1 cellular context compared by ENCODE assay signal in the genomic region with DNA sequence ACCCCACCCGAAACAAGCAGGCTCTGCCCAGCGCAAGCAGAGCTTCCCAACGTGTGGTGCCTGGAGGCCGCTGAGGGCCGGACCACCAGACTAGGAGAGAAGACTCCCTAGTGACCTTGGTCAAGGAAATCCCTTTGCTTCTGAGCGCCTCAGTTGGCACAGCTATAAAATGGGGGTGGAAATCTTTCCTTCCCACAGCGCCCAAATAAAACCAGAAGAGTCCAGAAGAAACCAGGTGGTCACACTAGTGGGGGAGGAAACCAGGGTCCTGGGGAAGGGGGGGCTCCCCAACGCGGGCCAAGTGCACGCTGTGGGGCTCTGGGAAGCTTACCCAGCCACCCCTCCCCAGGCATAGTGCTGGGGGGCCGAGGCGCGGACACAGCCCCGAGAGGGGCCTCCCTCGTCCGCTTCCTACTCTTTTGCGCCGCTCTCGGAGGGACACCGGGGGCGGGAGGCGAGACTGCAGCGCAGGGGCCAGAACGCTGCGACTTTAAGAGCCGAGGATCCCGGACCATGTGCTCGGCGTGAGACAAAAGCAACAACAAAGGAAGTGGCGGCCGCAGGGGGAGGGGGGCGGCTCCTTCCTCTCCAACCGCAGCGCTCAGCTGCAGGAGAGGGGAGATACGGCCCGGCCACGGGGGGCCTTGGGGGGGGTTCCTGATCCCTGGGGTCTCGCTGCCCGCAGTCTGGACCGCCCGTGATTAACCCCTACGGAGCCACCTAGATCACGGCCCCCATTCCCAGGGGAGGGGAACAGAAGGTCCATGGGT.
TF ChIP-seq lines count a peak whose summit lies in the region.

No MANE protein-coding gene starts in this region.

TF ChIP-seq in GM12878, 131 proteins besides CTCF, POLR2A, EP300 and RAD21 (continued from another document):
- no peak for TF ChIP-seq POLR2AphosphoS2 (IDR thresholded peaks at IDR 0.05; ENCODE audit: low read depth, low read length)
- TF ChIP-seq HCFC1 (IDR thresholded peaks at IDR 0.05; ENCODE audit: low read length): 0 out of 2 replicates have a peak, but pooled peaks have one; percentile 29
- TF ChIP-seq YY1 (IDR thresholded peaks at IDR 0.05; ENCODE audit: low read depth, low read length): peak; percentile 61; the same call in 1 of the 2 replicates
- TF ChIP-seq NR2C2 (IDR thresholded peaks at IDR 0.05; ENCODE audit: borderline replicate concordance, control insufficient read depth, insufficient read length, low read depth): no peak
- TF ChIP-seq MXI1 (IDR thresholded peaks at IDR 0.05; ENCODE audit: low read depth, low read length): peak; percentile 95
- peak; percentile 80 for TF ChIP-seq RUNX3 (IDR thresholded peaks at IDR 0.05; ENCODE audit: low read length)
- no peak for TF ChIP-seq ZNF274 (IDR thresholded peaks at IDR 0.05; ENCODE audit: insufficient read depth, insufficient read length)
- peak; percentile 44; the same call in 1 of the 2 replicates for TF ChIP-seq SPI1 (IDR thresholded peaks at IDR 0.05; ENCODE audit: borderline replicate concordance, insufficient read depth, low read depth, low read length)
- 0 out of 2 replicates have a peak, but pooled peaks have one; percentile 32 for TF ChIP-seq RAD51 (IDR thresholded peaks at IDR 0.05)
- no peak for TF ChIP-seq BMI1 (IDR thresholded peaks at IDR 0.05; ENCODE audit: borderline replicate concordance)
- TF ChIP-seq IRF4 (IDR thresholded peaks at IDR 0.05; ENCODE audit: low read depth, low read length): no peak
- TF ChIP-seq, protein P1, sequence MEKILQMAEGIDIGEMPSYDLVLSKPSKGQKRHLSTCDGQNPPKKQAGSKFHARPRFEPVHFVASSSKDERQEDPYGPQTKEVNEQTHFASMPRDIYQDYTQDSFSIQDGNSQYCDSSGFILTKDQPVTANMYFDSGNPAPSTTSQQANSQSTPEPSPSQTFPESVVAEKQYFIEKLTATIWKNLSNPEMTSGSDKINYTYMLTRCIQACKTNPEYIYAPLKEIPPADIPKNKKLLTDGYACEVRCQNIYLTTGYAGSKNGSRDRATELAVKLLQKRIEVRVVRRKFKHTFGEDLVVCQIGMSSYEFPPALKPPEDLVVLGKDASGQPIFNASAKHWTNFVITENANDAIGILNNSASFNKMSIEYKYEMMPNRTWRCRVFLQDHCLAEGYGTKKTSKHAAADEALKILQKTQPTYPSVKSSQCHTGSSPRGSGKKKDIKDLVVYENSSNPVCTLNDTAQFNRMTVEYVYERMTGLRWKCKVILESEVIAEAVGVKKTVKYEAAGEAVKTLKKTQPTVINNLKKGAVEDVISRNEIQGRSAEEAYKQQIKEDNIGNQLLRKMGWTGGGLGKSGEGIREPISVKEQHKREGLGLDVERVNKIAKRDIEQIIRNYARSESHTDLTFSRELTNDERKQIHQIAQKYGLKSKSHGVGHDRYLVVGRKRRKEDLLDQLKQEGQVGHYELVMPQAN (conservative IDR thresholded peaks at IDR 0.05): peak; percentile 87
- peak; percentile 92 for TF ChIP-seq MYC (IDR thresholded peaks at IDR 0.05; ENCODE audit: insufficient read depth, insufficient read length, insufficient replicate concordance, low read length, severe bottlenecking)
- peak; percentile 52; the same call in 1 of the 2 replicates for TF ChIP-seq TAF1 (IDR thresholded peaks at IDR 0.05; ENCODE audit: borderline replicate concordance, low read depth, low read length)
- TF ChIP-seq NRF1 (conservative IDR thresholded peaks at IDR 0.05; ENCODE audit: low read depth, low read length): no peak
- TF ChIP-seq RB1 (IDR thresholded peaks at IDR 0.05; ENCODE audit: borderline replicate concordance): no peak
- peak; percentile 63 for TF ChIP-seq GATAD2B (conservative IDR thresholded peaks at IDR 0.05; ENCODE audit: low read depth)
- no peak for TF ChIP-seq HDGF (IDR thresholded peaks at IDR 0.05)
- no peak for TF ChIP-seq TCF7 (IDR thresholded peaks at IDR 0.05; ENCODE audit: borderline replicate concordance)
- TF ChIP-seq, protein P2, sequence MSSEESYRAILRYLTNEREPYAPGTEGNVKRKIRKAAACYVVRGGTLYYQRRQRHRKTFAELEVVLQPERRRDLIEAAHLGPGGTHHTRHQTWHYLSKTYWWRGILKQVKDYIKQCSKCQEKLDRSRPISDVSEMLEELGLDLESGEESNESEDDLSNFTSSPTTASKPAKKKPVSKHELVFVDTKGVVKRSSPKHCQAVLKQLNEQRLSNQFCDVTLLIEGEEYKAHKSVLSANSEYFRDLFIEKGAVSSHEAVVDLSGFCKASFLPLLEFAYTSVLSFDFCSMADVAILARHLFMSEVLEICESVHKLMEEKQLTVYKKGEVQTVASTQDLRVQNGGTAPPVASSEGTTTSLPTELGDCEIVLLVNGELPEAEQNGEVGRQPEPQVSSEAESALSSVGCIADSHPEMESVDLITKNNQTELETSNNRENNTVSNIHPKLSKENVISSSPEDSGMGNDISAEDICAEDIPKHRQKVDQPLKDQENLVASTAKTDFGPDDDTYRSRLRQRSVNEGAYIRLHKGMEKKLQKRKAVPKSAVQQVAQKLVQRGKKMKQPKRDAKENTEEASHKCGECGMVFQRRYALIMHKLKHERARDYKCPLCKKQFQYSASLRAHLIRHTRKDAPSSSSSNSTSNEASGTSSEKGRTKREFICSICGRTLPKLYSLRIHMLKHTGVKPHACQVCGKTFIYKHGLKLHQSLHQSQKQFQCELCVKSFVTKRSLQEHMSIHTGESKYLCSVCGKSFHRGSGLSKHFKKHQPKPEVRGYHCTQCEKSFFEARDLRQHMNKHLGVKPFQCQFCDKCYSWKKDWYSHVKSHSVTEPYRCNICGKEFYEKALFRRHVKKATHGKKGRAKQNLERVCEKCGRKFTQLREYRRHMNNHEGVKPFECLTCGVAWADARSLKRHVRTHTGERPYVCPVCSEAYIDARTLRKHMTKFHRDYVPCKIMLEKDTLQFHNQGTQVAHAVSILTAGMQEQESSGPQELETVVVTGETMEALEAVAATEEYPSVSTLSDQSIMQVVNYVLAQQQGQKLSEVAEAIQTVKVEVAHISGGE (CRISPR knock-in tag; IDR thresholded peaks at IDR 0.05): no peak
- no peak for TF ChIP-seq PAX8 (IDR thresholded peaks at IDR 0.05)
- TF ChIP-seq SUZ12 (IDR thresholded peaks at IDR 0.05; ENCODE audit: unreplicated experiment): no peak
